Comparison of ENCODE assay signal across 1 cellular context in genomic region chr1:232682248-232682647, GRCh38.
TF ChIP-seq lines count a peak whose summit lies in the region.

No MANE protein-coding gene starts in this region.

TF ChIP-seq in HepG2, 621 proteins besides CTCF, POLR2A, EP300 and RAD21:
- TF ChIP-seq RCOR2 (CRISPR knock-in tag; IDR thresholded peaks at IDR 0.05) (no peak), MXD3 (CRISPR knock-in tag; IDR thresholded peaks at IDR 0.05) (no peak), RARG (CRISPR knock-in tag; IDR thresholded peaks at IDR 0.05; ENCODE audit: low read depth) (no peak), TOPORS (CRISPR knock-in tag; IDR thresholded peaks at IDR 0.05) (no peak), TOE1 (CRISPR knock-in tag; IDR thresholded peaks at IDR 0.05) (no peak), BRCA1 (CRISPR knock-in tag; IDR thresholded peaks at IDR 0.05) (no peak), ZC3H4 (CRISPR knock-in tag; IDR thresholded peaks at IDR 0.05; ENCODE audit: borderline replicate concordance) (no peak), ZSCAN20 (CRISPR knock-in tag; IDR thresholded peaks at IDR 0.05; ENCODE audit: borderline replicate concordance) (no peak), ATAD3A (CRISPR knock-in tag; IDR thresholded peaks at IDR 0.05) (no peak)
